16 cellular contexts compared by ENCODE assay signal in genomic region chr22:47060718-47061117, GRCh38.
DNase-seq lines count a peak whose midpoint lies in the region; ATAC-seq and TF ChIP-seq lines count a peak whose summit lies in the region.
"Had no signal": no experiment of that assay in that cellular context is flagged by ENCODE, and none has a peak within 500 bp of the region (broad histone marks: within the 10 kb centered on the region; RNA-seq: fewer than 3 reads in every experiment).

No MANE protein-coding gene starts in this region.

- H3K27ac ChIP-seq in left ventricle myocardium inferior (replicated peaks), result no peak overlapping the region
- no peak overlapping the region for H3K27ac ChIP-seq in coronary artery
- H3K27ac ChIP-seq: A549, HL-60 had no signal

- intact Hi-C loops in left ventricle myocardium inferior (cut with micrococcal nuclease), result no loop called here
- intact Hi-C loops in Right ventricle myocardium inferior (cut with DNase I), result no loop called here
- intact Hi-C loops in posterior vena cava (cut with DNase I), result no loop called here

- DNase-seq in left ventricle myocardium inferior (peak; percentile 1), Right ventricle myocardium inferior (ENCODE audit: missing footprints) (no peak), coronary artery (ENCODE audit: low spot score) (peak; percentile 45), posterior vena cava (ENCODE audit: low spot score) (peak; percentile 57), ACHN (no peak), activated gamma-delta T cell treated with Interleukin-2 at 50 U/mL for 16 hours (no peak)
- DNase-seq: CD8-positive, alpha-beta T cell; COR-L47; DMS153; DMS79 treated with DMSO at 0.1 percent for 48 hours; EL had no signal

- no peak for TF ChIP-seq CTCF in left ventricle myocardium inferior (IDR thresholded peaks at IDR 0.05; ENCODE audit: borderline replicate concordance)
- no peak for TF ChIP-seq CTCF in coronary artery (IDR thresholded peaks at IDR 0.05)

- no peaks in the 10 kb centered on the region for H3K9me3 Mint-ChIP-seq in stimulated activated naive CD8-positive, alpha-beta T cell treated with anti-CD3 and anti-CD28 coated beads, Interleukin-15, Interleukin-2, amounts not matched to agents 100 ng/mL and 50 ng/mL, for 24 hours
- H3K9me3 Mint-ChIP-seq: CD14-positive monocyte; CD8-positive, alpha-beta T cell had no signal

- no peaks in the 10 kb centered on the region for H3K4me1 ChIP-seq in left ventricle myocardium inferior
- H3K4me1 ChIP-seq: A549 had no signal

- peak overlapping the region; percentile 87 for H3K27ac Mint-ChIP-seq in stimulated activated naive CD8-positive, alpha-beta T cell treated with anti-CD3 and anti-CD28 coated beads, Interleukin-15, Interleukin-2, amounts not matched to agents 100 ng/mL and 50 ng/mL, for 24 hours
- H3K27ac Mint-ChIP-seq: CD8-positive, alpha-beta T cell had no signal

- peaks cover 14% of the 10 kb centered on the region for H3K4me1 Mint-ChIP-seq in stimulated activated naive CD8-positive, alpha-beta T cell treated with anti-CD3 and anti-CD28 coated beads, Interleukin-15, Interleukin-2, amounts not matched to agents 100 ng/mL and 50 ng/mL, for 24 hours (ENCODE audit: low read depth)
- H3K4me1 Mint-ChIP-seq: CD14-positive monocyte had no signal

- in situ Hi-C loops in ACHN (cut with HindIII; ENCODE audit: low pct_ligation_motif_present, low pct_unique_long_range_greater_than_20kb, low sequenced_read_pairs), result no loop called here

- H3K27me3 ChIP-seq in left ventricle myocardium inferior (ENCODE audit: low read depth), result no peaks in the 10 kb centered on the region

- peaks cover 39% of the 10 kb centered on the region for H3K36me3 ChIP-seq in left ventricle myocardium inferior

- H3K27me3 Mint-ChIP-seq in stimulated activated naive CD8-positive, alpha-beta T cell treated with anti-CD3 and anti-CD28 coated beads, Interleukin-15, Interleukin-2, amounts not matched to agents 100 ng/mL and 50 ng/mL, for 24 hours, result no peaks in the 10 kb centered on the region

- no peaks in the 10 kb centered on the region for H3K9me3 ChIP-seq in left ventricle myocardium inferior (replicated peaks)
- H3K9me3 ChIP-seq: A549 had no signal

- peak overlapping the region; percentile 43 for H3K4me3 Mint-ChIP-seq in stimulated activated naive CD8-positive, alpha-beta T cell treated with anti-CD3 and anti-CD28 coated beads, Interleukin-15, Interleukin-2, amounts not matched to agents 100 ng/mL and 50 ng/mL, for 24 hours
- H3K4me3 Mint-ChIP-seq: CD14-positive monocyte; CD8-positive, alpha-beta T cell had no signal

- peaks cover 41% of the 10 kb centered on the region for H3K36me3 Mint-ChIP-seq in stimulated activated naive CD8-positive, alpha-beta T cell treated with anti-CD3 and anti-CD28 coated beads, Interleukin-15, Interleukin-2, amounts not matched to agents 100 ng/mL and 50 ng/mL, for 24 hours (ENCODE audit: low read depth)

- no peak for ATAC-seq in Right ventricle myocardium inferior
- ATAC-seq: A549; CD8-positive, alpha-beta T cell; HCT116 had no signal

- H3K4me3 ChIP-seq in left ventricle myocardium inferior (no peak overlapping the region), coronary artery (no peak overlapping the region)
- H3K4me3 ChIP-seq: A549 had no signal

Comparison
In these comparisons a context has a peak if more than half of its experiments do, and no peak if none do; other contexts are left out.
1. DNase-seq: peak in left ventricle myocardium inferior (single experiment), coronary artery (single experiment) and posterior vena cava (single experiment); none in Right ventricle myocardium inferior (single experiment), ACHN (single experiment) and activated gamma-delta T cell treated with Interleukin-2 at 50 U/mL for 16 hours (single experiment).